In the genomic region with DNA sequence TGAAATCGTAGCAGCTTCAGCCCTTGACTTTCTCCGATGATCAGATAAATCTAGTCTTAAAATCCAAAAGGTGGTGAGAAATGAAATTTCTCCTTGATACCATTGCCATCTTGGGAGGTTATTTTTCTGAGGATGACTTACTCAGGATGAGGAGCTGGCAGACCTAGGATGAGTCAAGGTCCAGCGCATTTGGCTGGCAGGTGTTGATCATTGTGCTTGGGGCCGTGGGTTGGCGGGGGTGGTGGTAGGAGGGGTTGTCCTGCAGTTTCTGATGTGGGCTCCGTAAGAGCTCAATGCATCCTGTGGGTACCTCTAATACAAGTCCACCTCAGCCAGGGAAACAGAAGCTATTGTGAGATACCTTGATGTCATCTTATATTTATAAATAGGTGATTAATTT, we compare ENCODE assay signal across 28 cellular contexts.
"Had no signal": no experiment of that assay in that cellular context is flagged by ENCODE, and none has a peak within 500 bp of the region (broad histone marks: within the 10 kb centered on the region; RNA-seq: fewer than 3 reads in every experiment).

No MANE protein-coding gene starts in this region.

- H3K4me1 Mint-ChIP-seq: activated naive CD8-positive, alpha-beta T cell treated with anti-CD3 and anti-CD28 coated beads, Interleukin-2, amount 10 ng/mL, durations not matched to agents 7 days and 5 days; central memory CD8-positive, alpha-beta T cell; nephron progenitor cell had no signal

- H3K27ac ChIP-seq: breast epithelium, colonic mucosa, dorsolateral prefrontal cortex, esophagus muscularis mucosa, gastroesophageal sphincter, pancreas, psoas muscle, right atrium auricular region, upper lobe of right lung had no signal

- H3K27me3 Mint-ChIP-seq: activated CD4-positive, alpha-beta memory T cell treated with anti-CD3 and anti-CD28 coated beads for 36 hours; activated naive CD8-positive, alpha-beta T cell treated with anti-CD3 and anti-CD28 coated beads, Interleukin-2, amount 10 ng/mL, durations not matched to agents 7 days and 5 days; central memory CD8-positive, alpha-beta T cell had no signal

- H3K36me3 ChIP-seq: breast epithelium, colonic mucosa, gastroesophageal sphincter, pancreas, right atrium auricular region, upper lobe of right lung had no signal

- H3K36me3 Mint-ChIP-seq: activated CD4-positive, alpha-beta memory T cell treated with anti-CD3 and anti-CD28 coated beads for 36 hours; activated naive CD8-positive, alpha-beta T cell treated with anti-CD3 and anti-CD28 coated beads, Interleukin-2, amount 10 ng/mL, durations not matched to agents 7 days and 5 days had no signal

- H3K9me3 Mint-ChIP-seq: activated CD4-positive, alpha-beta memory T cell treated with anti-CD3 and anti-CD28 coated beads for 36 hours; activated naive CD4-positive, alpha-beta T cell treated with anti-CD3 and anti-CD28 coated beads for 36 hours; activated naive CD8-positive, alpha-beta T cell treated with anti-CD3 and anti-CD28 coated beads, Interleukin-2, amount 10 ng/mL, durations not matched to agents 7 days and 5 days; activated T-cell treated with anti-CD3 and anti-CD28 coated beads, Interleukin-2, amount 50 U/mL, for 72 hours; central memory CD8-positive, alpha-beta T cell; effector memory CD8-positive, alpha-beta T cell; nephron progenitor cell had no signal

- ATAC-seq: activated T-cell treated with anti-CD3 and anti-CD28 coated beads, Interleukin-2, amount 50 U/mL, for 72 hours; effector memory CD8-positive, alpha-beta T cell; gastroesophageal sphincter; left colon; mucosa of descending colon; pancreas; psoas muscle; upper lobe of right lung had no signal

- H3K9me3 ChIP-seq: breast epithelium, colonic mucosa, esophagus muscularis mucosa, gastroesophageal sphincter, mucosa of descending colon, pancreas, psoas muscle, right atrium auricular region, upper lobe of right lung had no signal

- H3K4me3 ChIP-seq: breast epithelium, colonic mucosa, dorsolateral prefrontal cortex, esophagus muscularis mucosa, gastroesophageal sphincter, mucosa of descending colon, pancreas, psoas muscle, right atrium auricular region, upper lobe of right lung had no signal

- H3K4me3 Mint-ChIP-seq: activated CD4-positive, alpha-beta memory T cell treated with anti-CD3 and anti-CD28 coated beads for 36 hours; activated naive CD4-positive, alpha-beta T cell treated with anti-CD3 and anti-CD28 coated beads for 36 hours; activated naive CD8-positive, alpha-beta T cell treated with anti-CD3 and anti-CD28 coated beads, Interleukin-2, amount 10 ng/mL, durations not matched to agents 7 days and 5 days; activated T-cell treated with anti-CD3 and anti-CD28 coated beads, Interleukin-2, amount 50 U/mL, for 72 hours; central memory CD8-positive, alpha-beta T cell; effector memory CD8-positive, alpha-beta T cell; nephron progenitor cell had no signal

- H3K27ac Mint-ChIP-seq: activated CD4-positive, alpha-beta memory T cell treated with anti-CD3 and anti-CD28 coated beads for 36 hours; activated naive CD4-positive, alpha-beta T cell treated with anti-CD3 and anti-CD28 coated beads for 36 hours; activated naive CD8-positive, alpha-beta T cell treated with anti-CD3 and anti-CD28 coated beads, Interleukin-2, amount 10 ng/mL, durations not matched to agents 7 days and 5 days; activated T-cell treated with anti-CD3 and anti-CD28 coated beads, Interleukin-2, amount 50 U/mL, for 72 hours; effector memory CD8-positive, alpha-beta T cell; nephron progenitor cell had no signal

- DNase-seq: activated CD4-positive, alpha-beta memory T cell treated with anti-CD3 and anti-CD28 coated beads for 36 hours; activated CD4-positive, alpha-beta T cell treated with anti-CD3 and anti-CD28 coated beads for 48 hours; activated CD4-positive, CD25-positive, alpha-beta regulatory T cell; activated effector memory CD4-positive, alpha-beta T cell treated with Interleukin-2 at 50 U/mL for 16 hours; activated naive CD4-positive, alpha-beta T cell treated with anti-CD3 and anti-CD28 coated beads for 36 hours; activated naive CD8-positive, alpha-beta T cell treated with anti-CD3 and anti-CD28 coated beads, Interleukin-2, amount 10 ng/mL, durations not matched to agents 7 days and 5 days; activated T-cell treated with anti-CD3 and anti-CD28 coated beads, Interleukin-2, amount 50 U/mL, for 72 hours; amniotic stem cell; colonic mucosa; dorsolateral prefrontal cortex; effector memory CD8-positive, alpha-beta T cell; head of caudate nucleus; hypothalamus; left colon; mesendoderm; mucosa of descending colon; nephron progenitor cell; pancreas; psoas muscle; stimulated activated CD4-positive, alpha-beta T cell treated with anti-CD3 and anti-CD28 coated beads, Interleukin-4, amount 100 ng/mL, for 24 hours; stimulated activated naive CD4-positive, alpha-beta T cell treated with Interleukin-2 at 50 U/mL for 16 hours; T-helper 9 cell; upper lobe of right lung had no signal
